9 cellular contexts compared by ENCODE assay signal in the genomic region with DNA sequence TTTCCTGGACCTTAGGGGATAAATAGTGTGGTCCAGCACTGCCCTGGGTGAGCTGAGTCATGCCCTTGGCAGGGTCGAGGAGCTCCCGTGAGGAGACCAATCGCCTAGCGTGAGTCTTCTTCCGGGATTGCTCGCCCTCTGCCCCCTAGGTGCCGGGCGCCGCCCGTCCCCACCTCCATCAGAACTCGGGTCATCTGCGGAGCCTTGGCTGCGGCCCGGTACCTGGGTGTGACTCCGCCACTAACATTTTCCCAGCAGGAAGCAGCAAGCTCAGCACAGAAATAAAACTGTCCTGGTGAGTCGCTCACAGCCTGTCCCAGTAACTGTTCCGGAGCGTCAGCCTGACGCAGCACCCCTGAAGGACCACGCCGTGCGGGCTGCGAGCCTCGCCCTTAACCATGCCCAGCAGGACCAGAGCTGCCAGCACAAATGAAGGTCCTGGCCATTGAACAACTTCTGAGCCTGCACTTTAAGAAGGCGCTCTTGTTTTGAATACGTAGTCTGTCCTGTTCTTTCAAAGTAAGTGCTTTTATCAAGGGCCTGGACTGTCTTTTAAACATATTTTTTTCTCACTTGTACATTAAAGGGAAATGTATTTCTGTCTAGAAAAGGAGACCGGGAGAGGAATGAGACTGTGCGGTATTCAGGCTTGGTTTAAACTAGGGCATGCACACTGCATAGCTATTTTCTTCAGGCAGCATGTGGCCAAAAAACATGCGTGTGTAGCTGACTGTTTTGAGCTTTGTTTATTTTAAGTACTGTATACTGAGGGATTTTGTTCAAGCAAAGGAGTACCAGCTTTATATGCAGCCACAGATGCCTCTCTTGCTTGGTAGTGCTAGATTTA.
DNase-seq lines count a peak whose midpoint lies in the region; ATAC-seq and TF ChIP-seq lines count a peak whose summit lies in the region.
"Had no signal": no experiment of that assay in that cellular context is flagged by ENCODE, and none has a peak within 500 bp of the region (broad histone marks: within the 10 kb centered on the region; RNA-seq: fewer than 3 reads in every experiment).

No MANE protein-coding gene starts in this region.

- H3K4me3 Mint-ChIP-seq in HFFc6 = peak overlapping the region; percentile 87
- H3K4me3 Mint-ChIP-seq: B cell had no signal

- no peak overlapping the region for H3K27ac ChIP-seq in lung (ENCODE audit: low read depth in 1 of 2, low read length in 1 of 2)

- H3K9me3 ChIP-seq in lung (ENCODE audit: control insufficient read depth in 2 of 2, insufficient read depth in 1 of 2, low read length in 1 of 2) = no peaks in the 10 kb centered on the region
- no peaks in the 10 kb centered on the region for H3K9me3 ChIP-seq in BE2C

- peaks cover 8% of the 10 kb centered on the region; the same call in 1 of the 2 replicates for H3K36me3 Mint-ChIP-seq in HFFc6 (ENCODE audit: low read depth)

- peak overlapping the region; percentile 87 for H3K27ac Mint-ChIP-seq in HFFc6
- H3K27ac Mint-ChIP-seq: B cell had no signal

- H3K4me3 ChIP-seq in lung (no peak overlapping the region), BE2C (ENCODE audit: low read depth, low read length) (no peak overlapping the region)

- TF ChIP-seq CTCF in HFFc6 (IDR thresholded peaks at IDR 0.05) (0 out of 2 replicates have a peak, but pooled peaks have one; percentile 34), lung (IDR thresholded peaks at IDR 0.05; ENCODE audit: control extremely low read depth, extremely low read depth) (no peak), BE2C (IDR thresholded peaks at IDR 0.05; ENCODE audit: low read depth, low read length) (no peak)

- no peaks in the 10 kb centered on the region for H3K27me3 ChIP-seq in lung (ENCODE audit: control insufficient read depth, insufficient read depth)
- H3K27me3 ChIP-seq in BE2C = peaks cover 17% of the 10 kb centered on the region

- H3K4me1 ChIP-seq in lung (ENCODE audit: control insufficient read depth in 2 of 2, insufficient read depth in 2 of 2, low read length in 2 of 2) (no peaks in the 10 kb centered on the region), BE2C (no peaks in the 10 kb centered on the region)

- H3K36me3 ChIP-seq in lung (ENCODE audit: control insufficient read depth in 2 of 2, insufficient read depth in 2 of 2, low read length in 2 of 2) (no peaks in the 10 kb centered on the region), BE2C (no peaks in the 10 kb centered on the region)

- no peaks in the 10 kb centered on the region for H3K9me3 Mint-ChIP-seq in HFFc6

- H3K4me1 Mint-ChIP-seq in HFFc6 (ENCODE audit: low read depth) = peaks cover 42% of the 10 kb centered on the region
- H3K4me1 Mint-ChIP-seq: B cell had no signal

- 63 to 74% methylated on average over 29 of the region's 29 CpGs for WGBS in lung, 2 donors

- DNase-seq in 8988T (peak; percentile 18), HFFc6 (peak; percentile 78), astrocyte of the hippocampus (ENCODE audit: low read depth, low spot score) (peak; percentile 39), lung (ENCODE audit: low spot score) (peak; percentile 32), kidney glomerular epithelial cell (lab: John Stamatoyannopoulos, UW) (no peak), BE2C (no peak), SIG-M5 (lab: John Stamatoyannopoulos, UW) (no peak)
- no peak for DNase-seq in activated CD4-positive, alpha-beta T cell treated with anti-CD3 and anti-CD28 coated beads, Interleukin-2, amount 50 U/mL, for 48 hours

- peak; percentile 41 for ATAC-seq in lung (ENCODE audit: insufficient read depth, low FRiP score)

- H3K27me3 Mint-ChIP-seq in HFFc6 (ENCODE audit: insufficient read depth) = peaks cover 2% of the 10 kb centered on the region; the same call in 1 of the 2 replicates

Comparison
In these comparisons a context has a peak if more than half of its experiments do, and no peak if none do; other contexts are left out.
1. DNase-seq: peak in 8988T (single experiment), HFFc6 (single experiment), astrocyte of the hippocampus (single experiment) and lung (single experiment); none in kidney glomerular epithelial cell (single experiment), BE2C (single experiment), SIG-M5 (single experiment) and activated CD4-positive, alpha-beta T cell treated with anti-CD3 and anti-CD28 coated beads, Interleukin-2, amount 50 U/mL, for 48 hours (0 of 2).